ENCODE assay signal across 33 cellular contexts in the genomic region with DNA sequence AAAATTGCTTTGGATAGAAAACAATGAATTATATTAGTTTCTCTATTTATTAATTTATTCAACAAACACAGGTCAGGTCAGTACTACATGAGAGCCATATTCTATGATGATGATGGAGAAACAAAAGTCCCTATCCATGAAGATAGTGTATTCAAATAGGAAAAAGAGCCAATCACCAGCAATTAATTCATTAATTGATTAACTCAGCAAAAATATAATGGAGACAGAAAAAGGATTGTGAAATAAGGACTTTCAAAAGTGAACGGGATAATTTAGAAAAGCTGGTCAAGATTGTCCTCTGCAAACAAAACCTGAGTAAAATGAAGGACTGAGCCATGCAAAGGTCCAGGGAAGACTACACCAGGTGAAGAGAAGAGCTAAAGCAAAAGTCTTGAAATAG.
DNase-seq lines count a peak whose midpoint lies in the region; ATAC-seq, FAIRE-seq and TF ChIP-seq lines count a peak whose summit lies in the region.
"Had no signal": no experiment of that assay in that cellular context is flagged by ENCODE, and none has a peak within 500 bp of the region (broad histone marks: within the 10 kb centered on the region; RNA-seq: fewer than 3 reads in every experiment).

No MANE protein-coding gene starts in this region.

- H3K36me3 ChIP-seq in HepG2 (replicated peaks in 1 of 2; ENCODE audit: control insufficient read depth in 1 of 2, insufficient read depth in 2 of 2, low read length in 2 of 2) (no peaks in the 10 kb centered on the region), right lobe of liver (no peaks in the 10 kb centered on the region), IMR-90 (ENCODE audit: control insufficient read depth, insufficient read depth, low read length) (no peaks in the 10 kb centered on the region)
- H3K36me3 ChIP-seq: BE2C; BLaER1; BLaER1 treated with 17β-estradiol and CSF1 and Interleukin-3, amounts not matched to agents 10 nM and 100 nM had no signal

- CTCF ChIA-PET in HepG2 (lab: Yijun Ruan, JAX; ENCODE audit: low intra/inter-chr PET ratio, low total read pairs) (no interaction called here), A549 (lab: Yijun Ruan, JAX) (no interaction called here), IMR-90 (lab: Yijun Ruan, JAX) (no interaction called here)

- POLR2A ChIA-PET in HepG2 (lab: Yijun Ruan, JAX) (no interaction called here), A549 (lab: Yijun Ruan, JAX) (no interaction called here), IMR-90 (lab: Charles Lee; ENCODE audit: unreplicated experiment) (no interaction called here)

- H3K4ac ChIP-seq in IMR-90 (ENCODE audit: low read depth, low read length), result no peak overlapping the region

- no peak overlapping the region for H3K14ac ChIP-seq in IMR-90 (replicated peaks; ENCODE audit: low read depth, low read length)

- no peak overlapping the region for H2BK15ac ChIP-seq in IMR-90 (ENCODE audit: low read depth, low read length)

- intact Hi-C loops in HepG2 (cut with micrococcal nuclease; ENCODE audit: unreplicated experiment), result no loop called here
- intact Hi-C loops in right lobe of liver (cut with DNase I), result no loop called here
- intact Hi-C loops in IMR-90 (cut with micrococcal nuclease), result no loop called here

- WGBS in HepG2 (ENCODE audit: low lambda C conversion rate), result 0% methylated on average over 1 of the region's 1 CpG
- whole genome bisulfite sequencing in right lobe of liver (ENCODE audit: insufficient coverage, low coverage, low lambda C conversion rate, missing lambda C conversion rate), result 36% methylated on average over 1 of the region's 1 CpG
- 7% methylated on average over 1 of the region's 1 CpG for WGBS in A549 (ENCODE audit: missing lambda C conversion rate)
- no CpG with 5 or more reads among the region's 1 CpG for WGBS in IMR-90 (ENCODE audit: extremely low coverage in 2 of 2, insufficient read length in 1 of 2), 2 experiments

- H3K27ac ChIP-seq in HepG2 (ENCODE audit: extremely low read length, insufficient read depth, low read length) (no peak overlapping the region), right lobe of liver (no peak overlapping the region), A549 (no peak overlapping the region), IMR-90 (ENCODE audit: insufficient read depth, low read length) (no peak overlapping the region)
- H3K27ac ChIP-seq: 22Rv1; BLaER1; BLaER1 treated with 17β-estradiol and CSF1 and Interleukin-3, amounts not matched to agents 10 nM and 100 nM; C4-2B had no signal

- H3K4me2 ChIP-seq in HepG2 (ENCODE audit: low read depth, low read length), result no peak overlapping the region
- no peak overlapping the region for H3K4me2 ChIP-seq in A549
- no peak overlapping the region for H3K4me2 ChIP-seq in IMR-90 (ENCODE audit: low read depth, low read length)
- H3K4me2 ChIP-seq: BLaER1; BLaER1 treated with 17β-estradiol and CSF1 and Interleukin-3, amounts not matched to agents 10 nM and 100 nM had no signal

- in situ Hi-C loops in HepG2 (cut with HindIII; ENCODE audit: extremely low pct_ligation_motif_present, low pct_unique_long_range_greater_than_20kb), result no loop called here
- in situ Hi-C loops in IMR-90 (cut with MboI; ENCODE audit: low sequenced_read_pairs), result no loop called here

- no peaks in the 10 kb centered on the region for H3K4me1 Mint-ChIP-seq in activated naive CD8-positive, alpha-beta T cell treated with anti-CD3 and anti-CD28 coated beads for 36 hours
- H3K4me1 Mint-ChIP-seq: B cell; CD14-positive monocyte; CD4-positive, alpha-beta memory T cell; CD4-positive, CD25-positive, alpha-beta regulatory T cell; CD8-positive, alpha-beta memory T cell had no signal

- TF ChIP-seq EP300 in HepG2 (IDR thresholded peaks at IDR 0.05; ENCODE audit: low read depth in 2 of 2, low read length in 2 of 2) (no peak), HepG2 (CRISPR knock-in tag; IDR thresholded peaks at IDR 0.05; ENCODE audit: borderline replicate concordance) (no peak), A549 (IDR thresholded peaks at IDR 0.05) (no peak)

- DNase-seq in HepG2 (ENCODE audit: low spot score) (no peak), right lobe of liver (no peak), A549 (ENCODE audit: low read depth in 1 of 2, low spot score in 1 of 2) (no peak), IMR-90 (no peak), HuH-7.5 (ENCODE audit: low spot score) (no peak)
- DNase-seq in activated naive CD8-positive, alpha-beta T cell treated with anti-CD3 and anti-CD28 coated beads for 36 hours, result no peak
- DNase-seq: 8988T; ACHN; AML-193; BE2C; C1 segment of cervical spinal cord; Caco-2; Calu3; CD4-positive, alpha-beta memory T cell; CD4-positive, alpha-beta T cell; CD4-positive, CD25-positive, alpha-beta regulatory T cell; CD8-positive, alpha-beta memory T cell; CD8-positive, alpha-beta T cell; COR-L47; DMS 273 treated with DMSO at 0.1 percent for 48 hours; DMS153; DMS53; DMS79; DMS79 treated with DMSO at 0.1 percent for 48 hours; DND-41; EL had no signal

- peaks cover 15% of the 10 kb centered on the region for H3K9me3 Mint-ChIP-seq in activated naive CD8-positive, alpha-beta T cell treated with anti-CD3 and anti-CD28 coated beads for 36 hours
- H3K9me3 Mint-ChIP-seq: CD14-positive monocyte had no signal

- H3K23ac ChIP-seq in IMR-90 (ENCODE audit: low read depth, low read length), result no peak overlapping the region

- no peaks in the 10 kb centered on the region for H3K4me1 ChIP-seq in HepG2 (ENCODE audit: insufficient read depth, low read length)
- H3K4me1 ChIP-seq in right lobe of liver, result no peaks in the 10 kb centered on the region
- H3K4me1 ChIP-seq in A549, result no peaks in the 10 kb centered on the region
- no peaks in the 10 kb centered on the region for H3K4me1 ChIP-seq in IMR-90 (ENCODE audit: control insufficient read depth, insufficient read depth, low read length)
- H3K4me1 ChIP-seq: BE2C; BLaER1; BLaER1 treated with 17β-estradiol and CSF1 and Interleukin-3, amounts not matched to agents 10 nM and 100 nM; Caco-2 had no signal

- H3K79me1 ChIP-seq in IMR-90 (ENCODE audit: low read depth in 1 of 2, low read length in 2 of 2), result no peaks in the 10 kb centered on the region

- no peaks in the 10 kb centered on the region for H3K36me3 Mint-ChIP-seq in activated naive CD8-positive, alpha-beta T cell treated with anti-CD3 and anti-CD28 coated beads for 36 hours
- H3K36me3 Mint-ChIP-seq: CD14-positive monocyte; CD4-positive, alpha-beta memory T cell; CD4-positive, CD25-positive, alpha-beta regulatory T cell; CD8-positive, alpha-beta memory T cell; CD8-positive, alpha-beta T cell had no signal

- no peak overlapping the region for H2AK9ac ChIP-seq in IMR-90 (replicated peaks; ENCODE audit: low read depth, low read length, poor library complexity)

- H3K27me3 ChIP-seq in HepG2 (ENCODE audit: control insufficient read depth in 1 of 2, insufficient read depth in 2 of 2, low read length in 2 of 2) (no peaks in the 10 kb centered on the region), right lobe of liver (no peaks in the 10 kb centered on the region), IMR-90 (ENCODE audit: control insufficient read depth, insufficient read depth, low read length) (no peaks in the 10 kb centered on the region)
- H3K27me3 ChIP-seq: BE2C; BLaER1; BLaER1 treated with 17β-estradiol and CSF1 and Interleukin-3, amounts not matched to agents 10 nM and 100 nM had no signal

- H4K5ac ChIP-seq in IMR-90 (ENCODE audit: low read depth, low read length), result no peak overlapping the region

- TF ChIP-seq RAD21 in HepG2 (CRISPR knock-in tag; IDR thresholded peaks at IDR 0.05), result no peak
- no peak for TF ChIP-seq RAD21 in A549 (conservative IDR thresholded peaks at IDR 0.05 in 1 of 2, IDR thresholded peaks at IDR 0.05 in 1 of 2)
- no peak for TF ChIP-seq RAD21 in IMR-90 (IDR thresholded peaks at IDR 0.05; ENCODE audit: low read length)

- H3K4me3 ChIP-seq in HepG2 (replicated peaks in 1 of 3; ENCODE audit: insufficient read depth in 1 of 3, low read depth in 2 of 3, low read length in 3 of 3), result no peak overlapping the region
- H3K4me3 ChIP-seq in right lobe of liver, result no peak overlapping the region
- no peak overlapping the region for H3K4me3 ChIP-seq in A549
- H3K4me3 ChIP-seq in IMR-90 (ENCODE audit: insufficient read depth, low read depth, low read length), result no peak overlapping the region
- H3K4me3 ChIP-seq: BLaER1; BLaER1 treated with 17β-estradiol and CSF1 and Interleukin-3, amounts not matched to agents 10 nM and 100 nM had no signal

- H3K9me1 ChIP-seq in IMR-90 (ENCODE audit: insufficient read depth, low read length), result no peaks in the 10 kb centered on the region

- TF ChIP-seq CTCF in HepG2 (CRISPR knock-in tag; IDR thresholded peaks at IDR 0.05) (no peak), right lobe of liver (IDR thresholded peaks at IDR 0.05) (no peak), A549 (IDR thresholded peaks at IDR 0.05) (no peak), IMR-90 (conservative IDR thresholded peaks at IDR 0.05; ENCODE audit: low read depth, low read length) (no peak)

- H4K20me1 ChIP-seq in HepG2 (ENCODE audit: insufficient read depth, low read length), result no peaks in the 10 kb centered on the region
- no peaks in the 10 kb centered on the region for H4K20me1 ChIP-seq in IMR-90 (ENCODE audit: insufficient read depth, low read length)
- H4K20me1 ChIP-seq: BLaER1; BLaER1 treated with 17β-estradiol and CSF1 and Interleukin-3, amounts not matched to agents 10 nM and 100 nM had no signal

- H3K4me3 Mint-ChIP-seq in activated naive CD8-positive, alpha-beta T cell treated with anti-CD3 and anti-CD28 coated beads for 36 hours, result no peak overlapping the region
- H3K4me3 Mint-ChIP-seq: B cell; CD14-positive monocyte; CD4-positive, alpha-beta memory T cell; CD4-positive, alpha-beta T cell; CD4-positive, CD25-positive, alpha-beta regulatory T cell; CD8-positive, alpha-beta memory T cell; CD8-positive, alpha-beta T cell had no signal

- no peak overlapping the region for H2BK5ac ChIP-seq in IMR-90 (ENCODE audit: low read depth, low read length, poor library complexity, severe bottlenecking)

- no peaks in the 10 kb centered on the region for H3K79me2 ChIP-seq in HepG2 (ENCODE audit: insufficient read depth, low read length)

- no peak for FAIRE-seq in HepG2 (lab: Jason Lieb, UNC)
- FAIRE-seq in A549 (lab: Jason Lieb, UNC), result no peak
- FAIRE-seq: D721Med had no signal

- H3K9me3 ChIP-seq in HepG2 (ENCODE audit: low read length) (peaks cover 44% of the 10 kb centered on the region), right lobe of liver (no peaks in the 10 kb centered on the region), A549 (no peaks in the 10 kb centered on the region), IMR-90 (ENCODE audit: control insufficient read depth, insufficient read depth, low read length) (no peaks in the 10 kb centered on the region)
- H3K9me3 ChIP-seq: BE2C, Caco-2 had no signal

- H2BK20ac ChIP-seq in IMR-90 (ENCODE audit: low read depth, low read length), result no peak overlapping the region

- no peaks in the 10 kb centered on the region for H3K27me3 Mint-ChIP-seq in activated naive CD8-positive, alpha-beta T cell treated with anti-CD3 and anti-CD28 coated beads for 36 hours
- H3K27me3 Mint-ChIP-seq: B cell; CD4-positive, alpha-beta memory T cell; CD4-positive, alpha-beta T cell; CD4-positive, CD25-positive, alpha-beta regulatory T cell; CD8-positive, alpha-beta memory T cell had no signal

- no peak overlapping the region for H3K27ac Mint-ChIP-seq in activated naive CD8-positive, alpha-beta T cell treated with anti-CD3 and anti-CD28 coated beads for 36 hours
- H3K27ac Mint-ChIP-seq: B cell; CD14-positive monocyte; CD4-positive, alpha-beta memory T cell; CD4-positive, alpha-beta T cell; CD4-positive, CD25-positive, alpha-beta regulatory T cell; CD8-positive, alpha-beta memory T cell; CD8-positive, alpha-beta T cell had no signal

- H2AFZ ChIP-seq in HepG2 (ENCODE audit: low read length) (no peak overlapping the region), IMR-90 (replicated peaks; ENCODE audit: low read length, poor library complexity) (no peak overlapping the region)

- H3K9ac ChIP-seq in HepG2 (ENCODE audit: insufficient read depth, low read depth, low read length) (no peak overlapping the region), IMR-90 (ENCODE audit: low read depth, low read length) (no peak overlapping the region)
- H3K9ac ChIP-seq: BLaER1; BLaER1 treated with 17β-estradiol and CSF1 and Interleukin-3, amounts not matched to agents 10 nM and 100 nM had no signal

- H2BK120ac ChIP-seq in IMR-90 (ENCODE audit: low read depth, low read length), result no peak overlapping the region

- H4K91ac ChIP-seq in IMR-90 (ENCODE audit: insufficient read depth, low read depth, low read length), result no peak overlapping the region

- dilution Hi-C loops in IMR-90 (cut with HindIII; ENCODE audit: low sequenced_read_pairs, unreplicated experiment), result no loop called here

- no peak overlapping the region for H3K56ac ChIP-seq in IMR-90 (ENCODE audit: extremely low read depth, insufficient read depth, low read length)

- H4K8ac ChIP-seq in IMR-90 (ENCODE audit: low read depth in 2 of 2, low read length in 2 of 2), result no peak overlapping the region

- no peak overlapping the region for H2AK5ac ChIP-seq in IMR-90 (ENCODE audit: low read depth, low read length)

- TF ChIP-seq POLR2A in HepG2 (IDR thresholded peaks at IDR 0.05; ENCODE audit: insufficient read depth in 1 of 2, low read depth in 2 of 2, low read length in 2 of 2) (no peak), right lobe of liver (IDR thresholded peaks at IDR 0.05) (no peak), A549 (IDR thresholded peaks at IDR 0.05; ENCODE audit: low read length) (no peak), IMR-90 (IDR thresholded peaks at IDR 0.05; ENCODE audit: low read depth, low read length) (no peak)

- no TSS peak for BruUV-seq in HepG2 (replicated peaks; lab: Mats Ljungman, UMichigan)
- BruUV-seq in IMR-90 (replicated peaks; lab: Mats Ljungman, UMichigan), result no TSS peak

- ATAC-seq in HepG2 (no peak), right lobe of liver (no peak), A549 (no peak), IMR-90 (ENCODE audit: low read depth) (no peak)
- ATAC-seq: CD8-positive, alpha-beta T cell had no signal

- no peak overlapping the region for H3K18ac ChIP-seq in IMR-90 (ENCODE audit: low read depth, low read length)

Comparison
In these comparisons a context has a peak if more than half of its experiments do, and no peak if none do; other contexts are left out.
1. Of the 38 proteins assayed by ChIP-seq in both HepG2 and A549: peak only in HepG2: none; only in A549: none; in both: MAFK; in neither: 37.